9 cellular contexts compared by ENCODE assay signal in the genomic region with DNA sequence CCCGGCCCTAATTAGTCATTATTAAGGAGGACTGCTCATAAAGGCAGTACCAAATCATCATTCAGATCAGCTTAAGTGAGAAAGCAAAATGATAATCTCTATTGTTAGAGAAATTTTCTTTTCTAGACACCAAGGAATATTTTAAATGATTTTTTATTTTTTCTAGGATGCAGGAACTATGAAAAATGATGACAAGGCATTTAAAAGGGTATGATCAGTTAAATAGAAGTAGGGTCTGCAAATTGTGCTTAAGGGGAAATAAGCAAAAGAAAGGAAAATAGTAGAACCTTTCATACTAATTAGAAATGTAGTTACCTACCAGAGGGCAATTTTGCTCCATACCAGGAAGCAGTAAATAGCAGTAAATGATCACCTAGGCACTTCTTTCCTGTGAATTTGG. TPM values are rescaled to one million over a fixed set of nuclear protein-coding genes. Genes with fewer than 3 reads are reported as not detected.
"Had no signal": no experiment of that assay in that cellular context is flagged by ENCODE, and none has a peak within 500 bp of the region (broad histone marks: within the 10 kb centered on the region; RNA-seq: fewer than 3 reads in every experiment).

No MANE protein-coding gene starts in this region.

- H3K4me2 ChIP-seq: KMS-11 had no signal

- H2AFZ ChIP-seq: GM23248 had no signal

- FAIRE-seq: H54, HTR-8/SVneo had no signal

- H3K27ac ChIP-seq: GM23248, KMS-11 had no signal

- H3K9ac ChIP-seq: GM23248, KMS-11 had no signal

- H3K4me3 ChIP-seq: GM23248 had no signal

- DNase-seq: GM23248, GOT3, H9, HCEC 1CT, KBM-7 had no signal

RNA-seq across cellular contexts. Expression of gene TEKT2, which starts 21.6 kb away (rescaled TPM):
- total RNA-seq: GM23248, HT-29 had no signal
- polyA plus RNA-seq: GM23248 had no signal
